17 cellular contexts compared by ENCODE assay signal in the genomic region with DNA sequence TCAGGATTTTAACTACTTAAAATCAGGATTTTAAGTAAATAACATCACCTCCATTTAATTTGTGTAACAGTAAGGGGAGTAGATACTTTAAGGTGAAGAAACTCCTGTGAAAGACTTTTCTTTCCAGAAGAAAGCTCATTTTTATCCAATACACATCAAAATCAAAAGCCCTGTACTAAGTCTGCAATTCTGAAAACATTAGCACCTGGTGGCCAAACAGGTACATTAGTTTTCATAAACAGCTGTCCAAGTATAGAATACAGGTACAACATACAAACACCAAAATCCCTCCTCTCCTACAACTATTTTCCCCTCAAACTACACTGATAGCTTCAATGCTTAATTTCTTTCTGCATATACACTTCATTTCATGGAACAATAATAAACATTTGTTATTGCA. TPM values are rescaled to one million over a fixed set of nuclear protein-coding genes. Genes with fewer than 3 reads are reported as not detected.
DNase-seq lines count a peak whose midpoint lies in the region; ATAC-seq and TF ChIP-seq lines count a peak whose summit lies in the region.
"Had no signal": no experiment of that assay in that cellular context is flagged by ENCODE, and none has a peak within 500 bp of the region (broad histone marks: within the 10 kb centered on the region; RNA-seq: fewer than 3 reads in every experiment).

No MANE protein-coding gene starts in this region.

- POLR2A ChIA-PET in PC-9 (lab: Charles Lee; ENCODE audit: unreplicated experiment): interaction anchor here (0.6 to 0.7 kb wide), 3 partner anchors 21 to 386 kb away, joined by 3 to 8 read pairs (median 4); no protein-coding TSS in a partner anchor

- H3K36me3 ChIP-seq in PC-9 (ENCODE audit: low read depth) (peaks cover 70% of the 10 kb centered on the region), upper lobe of right lung (peaks cover 22% of the 10 kb centered on the region)

- H3K4me1 Mint-ChIP-seq in stimulated activated naive CD8-positive, alpha-beta T cell treated with anti-CD3 and anti-CD28 coated beads, Interleukin-15, Interleukin-2, amounts not matched to agents 100 ng/mL and 50 ng/mL, for 24 hours (ENCODE audit: low read depth): peaks cover 68% of the 10 kb centered on the region
- peaks cover 36% of the 10 kb centered on the region for H3K4me1 Mint-ChIP-seq in stimulated activated naive CD8-positive, alpha-beta T cell treated with anti-CD3 and anti-CD28 coated beads, Interleukin-15, amount 100 ng/mL, for 72 hours

- H3K79me2 ChIP-seq in PC-9 (ENCODE audit: low read depth): no peaks in the 10 kb centered on the region

- no TSS peak for BruUV-seq in PC-9 (replicated peaks; lab: Mats Ljungman, UMichigan)

- H3K4me3 Mint-ChIP-seq in stimulated activated naive CD8-positive, alpha-beta T cell treated with anti-CD3 and anti-CD28 coated beads, Interleukin-15, Interleukin-2, amounts not matched to agents 100 ng/mL and 50 ng/mL, for 24 hours: peak overlapping the region; percentile 17
- no peak overlapping the region for H3K4me3 Mint-ChIP-seq in stimulated activated naive CD8-positive, alpha-beta T cell treated with anti-CD3 and anti-CD28 coated beads, Interleukin-15, amount 100 ng/mL, for 72 hours

- peaks cover 12% of the 10 kb centered on the region; the same call in 1 of the 2 replicates for H3F3A ChIP-seq in PC-9 (ENCODE audit: insufficient read depth, low read depth)

- CTCF ChIA-PET in PC-9 (lab: Charles Lee): interaction anchor here (1.8 kb wide), 1 partner anchor 174 kb away, joined by 4 read pairs; no protein-coding TSS in a partner anchor

- H3K36me3 Mint-ChIP-seq in stimulated activated naive CD8-positive, alpha-beta T cell treated with anti-CD3 and anti-CD28 coated beads, Interleukin-15, Interleukin-2, amounts not matched to agents 100 ng/mL and 50 ng/mL, for 24 hours (ENCODE audit: low read depth): peaks cover 76% of the 10 kb centered on the region

- peak overlapping the region; percentile 37 for H3K27ac Mint-ChIP-seq in stimulated activated naive CD8-positive, alpha-beta T cell treated with anti-CD3 and anti-CD28 coated beads, Interleukin-15, Interleukin-2, amounts not matched to agents 100 ng/mL and 50 ng/mL, for 24 hours
- peak overlapping the region in 1 of 2 donors; percentile 4 for H3K27ac Mint-ChIP-seq in stimulated activated naive CD8-positive, alpha-beta T cell treated with anti-CD3 and anti-CD28 coated beads, Interleukin-15, amount 100 ng/mL, for 72 hours

- H2AFZ ChIP-seq in PC-9: no peak overlapping the region

- no peak overlapping the region for H3K4me2 ChIP-seq in PC-9

- no peaks in the 10 kb centered on the region for H4K20me1 ChIP-seq in PC-9 (ENCODE audit: insufficient read depth)

- no peaks in the 10 kb centered on the region for H3K9me3 ChIP-seq in PC-9 (ENCODE audit: insufficient read depth, low read depth)
- no peaks in the 10 kb centered on the region for H3K9me3 ChIP-seq in upper lobe of right lung
- H3K9me3 ChIP-seq: MG63 had no signal

- TF ChIP-seq CTCF in PC-9 (conservative IDR thresholded peaks at IDR 0.05) (peak; percentile 32; the same call in 1 of the 2 replicates), epithelial cell of proximal tubule (conservative IDR thresholded peaks at IDR 0.05; ENCODE audit: low read depth, low read length) (peak; percentile 25), upper lobe of right lung (IDR thresholded peaks at IDR 0.05) (no peak), foreskin fibroblast (IDR thresholded peaks at IDR 0.05; ENCODE audit: low read depth, low read length) (no peak)

- H3K4me1 ChIP-seq in PC-9 (replicated peaks; ENCODE audit: insufficient read depth): 0 out of 2 replicates have a peak, but pooled peaks cover 6% of the 10 kb centered on the region
- peaks cover 13% of the 10 kb centered on the region for H3K4me1 ChIP-seq in upper lobe of right lung

- H3K27me3 Mint-ChIP-seq in stimulated activated naive CD8-positive, alpha-beta T cell treated with anti-CD3 and anti-CD28 coated beads, Interleukin-15, Interleukin-2, amounts not matched to agents 100 ng/mL and 50 ng/mL, for 24 hours: no peaks in the 10 kb centered on the region
- no peaks in the 10 kb centered on the region for H3K27me3 Mint-ChIP-seq in stimulated activated naive CD8-positive, alpha-beta T cell treated with anti-CD3 and anti-CD28 coated beads, Interleukin-15, amount 100 ng/mL, for 72 hours
- H3K27me3 Mint-ChIP-seq: brain had no signal

- no peaks in the 10 kb centered on the region for H3K27me3 ChIP-seq in PC-9 (ENCODE audit: insufficient read depth, low read depth)
- no peaks in the 10 kb centered on the region for H3K27me3 ChIP-seq in upper lobe of right lung
- H3K27me3 ChIP-seq: MG63 had no signal

- H3K4me3 ChIP-seq in PC-9 (no peak overlapping the region), epithelial cell of proximal tubule (ENCODE audit: low read depth, low read length) (no peak overlapping the region), upper lobe of right lung (no peak overlapping the region), foreskin fibroblast (ENCODE audit: low read depth in 1 of 2, low read length in 2 of 2) (no peak overlapping the region)
- H3K4me3 ChIP-seq: MG63 had no signal

- intact Hi-C loops in PC-9 (cut with micrococcal nuclease; ENCODE audit: unreplicated experiment): loop anchor here (10.0 kb wide), 1 partner anchor 382 kb away; no protein-coding TSS in a partner anchor
- intact Hi-C loops in upper lobe of right lung (cut with DNase I): no loop called here

- H3K27ac ChIP-seq in PC-9 (peak overlapping the region; percentile 4; the same call in 1 of the 2 replicates), upper lobe of right lung (peak overlapping the region; percentile 33)

- no peaks in the 10 kb centered on the region for H3K9me3 Mint-ChIP-seq in stimulated activated naive CD8-positive, alpha-beta T cell treated with anti-CD3 and anti-CD28 coated beads, Interleukin-15, Interleukin-2, amounts not matched to agents 100 ng/mL and 50 ng/mL, for 24 hours
- no peaks in the 10 kb centered on the region for H3K9me3 Mint-ChIP-seq in stimulated activated naive CD8-positive, alpha-beta T cell treated with anti-CD3 and anti-CD28 coated beads, Interleukin-15, amount 100 ng/mL, for 72 hours
- H3K9me3 Mint-ChIP-seq: brain had no signal

- no peak for DNase-seq in stimulated activated naive CD8-positive, alpha-beta T cell treated with anti-CD3 and anti-CD28 coated beads, Interleukin-15, amount 100 ng/mL, for 72 hours
- DNase-seq in PC-9 (no peak), epithelial cell of proximal tubule (ENCODE audit: low read depth) (no peak), upper lobe of right lung (no peak), foreskin fibroblast (no peak)
- DNase-seq: hippocampal formation; mesendoderm; MG63; NCI-H345; stimulated activated naive CD8-positive, alpha-beta T cell treated with anti-CD3 and anti-CD28 coated beads, Interleukin-15, Interleukin-2, amounts not matched to agents 100 U/mL and 50 U/mL, for 24 hours had no signal

- no peak for ATAC-seq in stimulated activated naive CD8-positive, alpha-beta T cell treated with anti-CD3 and anti-CD28 coated beads, Interleukin-15, amount 100 ng/mL, for 72 hours
- ATAC-seq in upper lobe of right lung: no peak
- ATAC-seq in GM19397 (IDR thresholded peaks at IDR 0.05; ENCODE audit: unreplicated experiment): no peak
- ATAC-seq in GM19452 (IDR thresholded peaks at IDR 0.05; ENCODE audit: unreplicated experiment): no peak

- H3K9me2 ChIP-seq in PC-9 (ENCODE audit: insufficient read depth): no peaks in the 10 kb centered on the region

RNA-seq across cellular contexts. Expression of a gene that starts 22.9 kb away (rescaled TPM):
- total RNA-seq in PC-9 (2021): 117 and 134 TPM in 2 replicates
- total RNA-seq in epithelial cell of proximal tubule: 102 and 134 TPM in 2 replicates
- 51.4 TPM for total RNA-seq in upper lobe of right lung

RNA-seq across cellular contexts. Expression of a gene that starts 44.4 kb away (rescaled TPM):
- total RNA-seq in PC-9 (2021): not detected in 2 replicates
- 0.22 TPM in 1 of 2 replicates, not detected in the other for total RNA-seq in epithelial cell of proximal tubule
- total RNA-seq in upper lobe of right lung: not detected
- total RNA-seq: G401, posterior vena cava, Right ventricle myocardium inferior had no signal

Comparison
In these comparisons a context has a peak if more than half of its experiments do, and no peak if none do; other contexts are left out.
1. CTCF ChIP-seq: peak in PC-9 (single experiment) and epithelial cell of proximal tubule (single experiment); none in upper lobe of right lung (single experiment) and foreskin fibroblast (single experiment).